34 cellular contexts compared by ENCODE assay signal in the genomic region with DNA sequence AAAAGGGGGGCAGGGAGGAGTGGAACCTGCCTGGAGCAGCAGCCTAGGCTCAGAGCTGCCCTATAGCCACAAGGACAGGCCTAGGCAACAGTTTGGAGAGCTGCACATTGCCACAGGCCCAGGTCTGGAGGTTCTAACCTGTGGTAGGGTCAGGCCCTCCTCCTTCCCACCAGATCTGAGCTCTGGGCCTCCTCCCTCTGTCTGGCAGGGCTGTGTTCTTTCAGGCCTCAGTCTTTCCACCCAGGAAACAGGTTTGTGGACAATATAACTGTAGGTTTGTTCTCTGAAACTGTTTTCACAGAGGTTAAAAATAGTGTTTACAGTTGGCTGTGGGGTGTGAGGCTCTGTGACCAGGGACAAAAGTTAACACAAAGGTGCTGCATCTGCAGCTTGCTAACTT. TPM values are rescaled to one million over a fixed set of nuclear protein-coding genes. Genes with fewer than 3 reads are reported as not detected.
"Had no signal": no experiment of that assay in that cellular context is flagged by ENCODE, and none has a peak within 500 bp of the region (broad histone marks: within the 10 kb centered on the region; RNA-seq: fewer than 3 reads in every experiment).

No MANE protein-coding gene starts in this region.

- H3K36me3 Mint-ChIP-seq: naive thymus-derived CD8-positive, alpha-beta T cell; natural killer cell treated with Interleukin-12 subunit alpha and Interleukin-12 subunit beta and Interleukin-15 and Interleukin-18, amount 100 ng/mL, for 72 hours; stimulated activated naive B cell treated with anti-CD40 and anti-IgM and Interleukin-4, amounts not matched to agents 10 μg/mL and 1 μg/mL and 100 μg/mL, for 72 hours had no signal

- H3K79me2 ChIP-seq: parathyroid adenoma had no signal

- H3K27ac Mint-ChIP-seq: naive thymus-derived CD8-positive, alpha-beta T cell; natural killer cell treated with Interleukin-12 subunit alpha and Interleukin-12 subunit beta and Interleukin-15 and Interleukin-18, amount 100 ng/mL, for 72 hours; nephron progenitor cell; progenitor cell of endocrine pancreas; stimulated activated naive B cell treated with anti-CD40 and anti-IgM and Interleukin-4, amounts not matched to agents 10 μg/mL and 1 μg/mL and 100 μg/mL, for 72 hours; stimulated activated naive CD8-positive, alpha-beta T cell treated with anti-CD3 and anti-CD28 coated beads, Interleukin-15, Interleukin-2, amounts not matched to agents 100 ng/mL and 50 ng/mL, for 24 hours had no signal

- H3K27ac ChIP-seq: ovary, parathyroid adenoma, psoas muscle, skin epidermis, spleen, stomach, thoracic aorta, thyroid gland, tibial nerve, upper lobe of left lung, vagina had no signal

- H3K4me2 ChIP-seq: smooth muscle cell had no signal

- DNase-seq: naive thymus-derived CD8-positive, alpha-beta T cell; nephron progenitor cell; occipital lobe; ovary; posterior cingulate gyrus; psoas muscle; spleen; stimulated activated CD4-positive, alpha-beta T cell treated with anti-CD3 and anti-CD28 coated beads, Interleukin-12 subunit alpha, Interleukin-12 subunit beta, amount 100 ng/mL, for 4 hours; stimulated activated CD4-positive, alpha-beta T cell treated with anti-CD3 and anti-CD28 coated beads, Interleukin-1b, Interleukin-23, amount 100 ng/mL, for 48 hours; stimulated activated CD4-positive, alpha-beta T cell treated with anti-CD3 and anti-CD28 coated beads, Interleukin-4, amount 100 ng/mL, for 1 hour; stimulated activated CD4-positive, alpha-beta T cell treated with anti-CD3 and anti-CD28 coated beads, Interleukin-4, amount 100 ng/mL, for 4 hours; stimulated activated CD8-positive, alpha-beta memory T cell treated with anti-CD3 and anti-CD28 coated beads, Interleukin-4, amount 100 ng/mL, for 48 hours; stimulated activated naive B cell treated with anti-CD40 and anti-IgM and Interleukin-4, amounts not matched to agents 10 μg/mL and 1 μg/mL and 100 μg/mL, for 72 hours; stimulated activated naive CD4-positive, alpha-beta T cell treated with Interleukin-2 at 50 U/mL for 16 hours; stomach; thyroid gland; trophoblast cell; upper lobe of left lung had no signal

- H3K27me3 ChIP-seq: ovary, stomach, thyroid gland, tibial nerve, upper lobe of left lung, vagina had no signal

- H3K4me3 ChIP-seq: ovary, psoas muscle, skin epidermis, smooth muscle cell, spleen, stomach, thoracic aorta, thyroid gland, tibial nerve, upper lobe of left lung, vagina had no signal

- H3K9ac ChIP-seq: parathyroid adenoma had no signal

- FAIRE-seq: urothelium cell line had no signal

- H3K36me3 ChIP-seq: ovary, spleen, stomach, thoracic aorta, thyroid gland, tibial nerve, upper lobe of left lung, vagina had no signal

- H3K9me3 ChIP-seq: ovary, psoas muscle, spleen, stomach, thoracic aorta, thyroid gland, tibial nerve, upper lobe of left lung, vagina had no signal

- H3K4me3 Mint-ChIP-seq: naive thymus-derived CD8-positive, alpha-beta T cell; natural killer cell treated with Interleukin-12 subunit alpha and Interleukin-12 subunit beta and Interleukin-15 and Interleukin-18, amount 100 ng/mL, for 72 hours; nephron progenitor cell; neural crest cell; stimulated activated naive B cell treated with anti-CD40 and anti-IgM and Interleukin-4, amounts not matched to agents 10 μg/mL and 1 μg/mL and 100 μg/mL, for 72 hours; stimulated activated naive CD8-positive, alpha-beta T cell treated with anti-CD3 and anti-CD28 coated beads, Interleukin-15, Interleukin-2, amounts not matched to agents 100 ng/mL and 50 ng/mL, for 24 hours had no signal

- ATAC-seq: naive thymus-derived CD8-positive, alpha-beta T cell; natural killer cell treated with Interleukin-12 subunit alpha and Interleukin-12 subunit beta and Interleukin-15 and Interleukin-18, amount 100 ng/mL, for 72 hours; psoas muscle; right cardiac atrium; sciatic nerve; stimulated activated naive B cell treated with anti-CD40 and anti-IgM and Interleukin-4, amounts not matched to agents 10 μg/mL and 1 μg/mL and 100 μg/mL, for 72 hours had no signal

- H3K9me3 Mint-ChIP-seq: naive thymus-derived CD8-positive, alpha-beta T cell; natural killer cell treated with Interleukin-12 subunit alpha and Interleukin-12 subunit beta and Interleukin-15 and Interleukin-18, amount 100 ng/mL, for 72 hours; nephron progenitor cell; neural crest cell; stimulated activated naive B cell treated with anti-CD40 and anti-IgM and Interleukin-4, amounts not matched to agents 10 μg/mL and 1 μg/mL and 100 μg/mL, for 72 hours; stimulated activated naive CD8-positive, alpha-beta T cell treated with anti-CD3 and anti-CD28 coated beads, Interleukin-15, Interleukin-2, amounts not matched to agents 100 ng/mL and 50 ng/mL, for 24 hours had no signal

- H3K27me3 Mint-ChIP-seq: natural killer cell treated with Interleukin-12 subunit alpha and Interleukin-12 subunit beta and Interleukin-15 and Interleukin-18, amount 100 ng/mL, for 72 hours; stimulated activated naive CD8-positive, alpha-beta T cell treated with anti-CD3 and anti-CD28 coated beads, Interleukin-15, Interleukin-2, amounts not matched to agents 100 ng/mL and 50 ng/mL, for 24 hours had no signal

- H3K4me1 Mint-ChIP-seq: stimulated activated naive B cell treated with anti-CD40 and anti-IgM and Interleukin-4, amounts not matched to agents 10 μg/mL and 1 μg/mL and 100 μg/mL, for 72 hours had no signal

- H2AFZ ChIP-seq: parathyroid adenoma had no signal

- H3K4me1 ChIP-seq: parathyroid adenoma, spleen, upper lobe of left lung, vagina had no signal

RNA-seq across cellular contexts. Expression of a gene that starts 9.0 kb away (rescaled TPM):
- total RNA-seq: naive thymus-derived CD8-positive, alpha-beta T cell; natural killer cell treated with Interleukin-12 subunit alpha and Interleukin-12 subunit beta and Interleukin-15 and Interleukin-18, amount 100 ng/mL, for 72 hours; osteoblast; psoas muscle; right cardiac atrium; sciatic nerve; smooth muscle cell; spleen; subcutaneous adipose tissue; thoracic aorta; thyroid gland; tibial nerve; ureter; vagina had no signal
- polyA plus RNA-seq: naive thymus-derived CD8-positive, alpha-beta T cell; ovary; right cardiac atrium; smooth muscle cell; spleen had no signal
